9 cellular contexts compared by ENCODE assay signal in genomic region chr19:21568816-21569496, GRCh38.
DNase-seq lines count a peak whose midpoint lies in the region; ATAC-seq and TF ChIP-seq lines count a peak whose summit lies in the region.
"Had no signal": no experiment of that assay in that cellular context is flagged by ENCODE, and none has a peak within 500 bp of the region (broad histone marks: within the 10 kb centered on the region; RNA-seq: fewer than 3 reads in every experiment).

No MANE protein-coding gene starts in this region.

- peak overlapping the region; percentile 90 to 99 (median 95) for H3K27ac Mint-ChIP-seq in naive B cell
- H3K27ac Mint-ChIP-seq: nephron had no signal

- peak; percentile 83 for DNase-seq in COLO668 (lab: John Stamatoyannopoulos, UW; ENCODE audit: unreplicated experiment)
- peak; percentile 95 for DNase-seq in NCI-H1105 (lab: John Stamatoyannopoulos, UW)
- DNase-seq in activated CD8-positive, alpha-beta memory T cell treated with anti-CD3 and anti-CD28 coated beads for 4 hours (ENCODE audit: low read depth in 2 of 2), result peak; percentile 43 to 84
- DNase-seq in epidermal melanocyte (ENCODE audit: insufficient read length, low spot score), result peak; percentile 47
- DNase-seq in naive B cell, result peak; percentile 79
- DNase-seq in stimulated activated CD8-positive, alpha-beta memory T cell treated with anti-CD3 and anti-CD28 coated beads, Interleukin-7, amount 100 ng/mL, for 48 hours (ENCODE audit: extremely low read depth in 1 of 2, low read depth in 1 of 2), result peak; percentile 18 to 89
- DNase-seq in ecto neural progenitor cell (ENCODE audit: low spot score), result no peak
- DNase-seq in BE2C, result no peak

- H3K4me3 Mint-ChIP-seq in naive B cell, result peak overlapping the region; percentile 91 to 99 (median 98)
- H3K4me3 Mint-ChIP-seq: nephron had no signal

- H3K36me3 Mint-ChIP-seq in naive B cell, result peaks cover 7 to 13% of the 10 kb centered on the region in 2 donors

- TF ChIP-seq CTCF in BE2C (IDR thresholded peaks at IDR 0.05; ENCODE audit: low read depth, low read length), result no peak

- peaks cover 12 to 24% (median 13%) of the 10 kb centered on the region in 3 donors for H3K4me1 Mint-ChIP-seq in naive B cell
- H3K4me1 Mint-ChIP-seq: nephron had no signal

- peak; percentile 95 to 97 for ATAC-seq in naive B cell (ENCODE audit: low read depth in 2 of 2)

- no peaks in the 10 kb centered on the region for H3K27me3 ChIP-seq in BE2C

- no peak overlapping the region for H3K4me3 ChIP-seq in BE2C (ENCODE audit: low read depth, low read length)

- no peaks in the 10 kb centered on the region for H3K36me3 ChIP-seq in BE2C

- peaks cover 5% of the 10 kb centered on the region for H3K9me3 ChIP-seq in BE2C

- peaks cover 0 to 54% (median 7%) of the 10 kb centered on the region in 7 donors for H3K9me3 Mint-ChIP-seq in naive B cell

- H3K4me1 ChIP-seq in BE2C, result no peaks in the 10 kb centered on the region

- H3K27me3 Mint-ChIP-seq in naive B cell, result peaks cover 0 to 4% (median 0%) of the 10 kb centered on the region in 3 donors

Comparison
In these comparisons a context has a peak if more than half of its experiments do, and no peak if none do; other contexts are left out.
1. DNase-seq: peak in COLO668 (single experiment), NCI-H1105 (single experiment), activated CD8-positive, alpha-beta memory T cell treated with anti-CD3 and anti-CD28 coated beads for 4 hours (2 of 2), epidermal melanocyte (single experiment), naive B cell (single experiment) and stimulated activated CD8-positive, alpha-beta memory T cell treated with anti-CD3 and anti-CD28 coated beads, Interleukin-7, amount 100 ng/mL, for 48 hours (2 of 2); none in ecto neural progenitor cell (single experiment) and BE2C (single experiment).